8 cellular contexts compared by ENCODE assay signal in the genomic region with DNA sequence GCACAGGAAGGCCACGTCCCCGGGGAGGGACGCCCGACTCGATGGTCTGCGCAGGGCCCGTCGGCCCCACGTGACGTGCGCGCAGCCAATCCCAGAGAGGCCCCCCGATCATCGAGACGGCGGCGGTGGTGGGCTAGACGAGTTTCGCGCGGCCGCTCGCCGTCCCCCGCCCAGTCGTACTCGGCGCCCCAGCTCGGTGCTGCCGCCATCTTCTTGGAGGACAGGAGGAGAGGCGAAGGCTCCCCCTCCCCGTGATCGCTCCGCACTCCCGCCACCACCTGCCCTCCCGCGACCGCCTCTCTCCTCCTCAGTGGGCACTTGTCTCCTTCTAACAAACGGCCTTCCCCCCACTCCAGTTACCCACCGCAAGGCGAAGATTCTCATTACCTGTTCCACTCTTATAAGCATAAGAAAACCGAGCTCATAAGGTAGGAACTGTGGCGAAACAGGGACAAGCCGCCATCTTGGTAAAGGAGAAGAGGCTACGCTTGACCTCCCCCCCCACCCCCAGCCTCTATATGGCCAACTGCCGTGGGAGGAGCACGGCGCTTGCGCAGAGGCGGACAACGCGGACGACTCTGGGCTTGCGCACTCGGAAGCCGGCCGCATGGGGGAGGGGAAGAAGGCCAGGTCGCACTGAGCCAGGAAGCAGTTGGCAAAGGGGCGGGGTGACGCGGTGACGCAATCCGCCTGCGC. TPM values are rescaled to one million over a fixed set of nuclear protein-coding genes. Genes with fewer than 3 reads are reported as not detected.
DNase-seq lines count a peak whose midpoint lies in the region; TF ChIP-seq lines count a peak whose summit lies in the region.

A gene with protein sequence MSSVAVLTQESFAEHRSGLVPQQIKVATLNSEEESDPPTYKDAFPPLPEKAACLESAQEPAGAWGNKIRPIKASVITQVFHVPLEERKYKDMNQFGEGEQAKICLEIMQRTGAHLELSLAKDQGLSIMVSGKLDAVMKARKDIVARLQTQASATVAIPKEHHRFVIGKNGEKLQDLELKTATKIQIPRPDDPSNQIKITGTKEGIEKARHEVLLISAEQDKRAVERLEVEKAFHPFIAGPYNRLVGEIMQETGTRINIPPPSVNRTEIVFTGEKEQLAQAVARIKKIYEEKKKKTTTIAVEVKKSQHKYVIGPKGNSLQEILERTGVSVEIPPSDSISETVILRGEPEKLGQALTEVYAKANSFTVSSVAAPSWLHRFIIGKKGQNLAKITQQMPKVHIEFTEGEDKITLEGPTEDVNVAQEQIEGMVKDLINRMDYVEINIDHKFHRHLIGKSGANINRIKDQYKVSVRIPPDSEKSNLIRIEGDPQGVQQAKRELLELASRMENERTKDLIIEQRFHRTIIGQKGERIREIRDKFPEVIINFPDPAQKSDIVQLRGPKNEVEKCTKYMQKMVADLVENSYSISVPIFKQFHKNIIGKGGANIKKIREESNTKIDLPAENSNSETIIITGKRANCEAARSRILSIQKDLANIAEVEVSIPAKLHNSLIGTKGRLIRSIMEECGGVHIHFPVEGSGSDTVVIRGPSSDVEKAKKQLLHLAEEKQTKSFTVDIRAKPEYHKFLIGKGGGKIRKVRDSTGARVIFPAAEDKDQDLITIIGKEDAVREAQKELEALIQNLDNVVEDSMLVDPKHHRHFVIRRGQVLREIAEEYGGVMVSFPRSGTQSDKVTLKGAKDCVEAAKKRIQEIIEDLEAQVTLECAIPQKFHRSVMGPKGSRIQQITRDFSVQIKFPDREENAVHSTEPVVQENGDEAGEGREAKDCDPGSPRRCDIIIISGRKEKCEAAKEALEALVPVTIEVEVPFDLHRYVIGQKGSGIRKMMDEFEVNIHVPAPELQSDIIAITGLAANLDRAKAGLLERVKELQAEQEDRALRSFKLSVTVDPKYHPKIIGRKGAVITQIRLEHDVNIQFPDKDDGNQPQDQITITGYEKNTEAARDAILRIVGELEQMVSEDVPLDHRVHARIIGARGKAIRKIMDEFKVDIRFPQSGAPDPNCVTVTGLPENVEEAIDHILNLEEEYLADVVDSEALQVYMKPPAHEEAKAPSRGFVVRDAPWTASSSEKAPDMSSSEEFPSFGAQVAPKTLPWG (N-terminal part only) (minus strand): TSS at position 490 of the 696 bp plus-strand sequence. CDS start 48,803 bp downstream, outside the sequence.

- peaks cover 46% of the 10 kb centered on the region for H3K4me1 Mint-ChIP-seq in neural progenitor cell

- peak within 1 kb of the TSS; percentile 100 for H3K27ac Mint-ChIP-seq in neural progenitor cell

- H3K36me3 ChIP-seq in MM.1S (replicated peaks; ENCODE audit: insufficient read depth, low read length) (no peaks in the 10 kb centered on the region), neural progenitor cell (no peaks in the 10 kb centered on the region)

- H3K36me3 Mint-ChIP-seq in neural progenitor cell = peaks cover 16% of the 10 kb centered on the region

- H3K27me3 ChIP-seq in MM.1S (replicated peaks; ENCODE audit: insufficient read depth, low read length) (no peaks in the 10 kb centered on the region), neural progenitor cell (no peaks in the 10 kb centered on the region)

- peak within 1 kb of the TSS; percentile 80 for H3K4me2 ChIP-seq in MM.1S (ENCODE audit: low read depth, low read length)
- peak within 1 kb of the TSS; percentile 98 for H3K4me2 ChIP-seq in neural progenitor cell

- H3K4me1 ChIP-seq in MM.1S (ENCODE audit: low read length) (peaks cover 49% of the 10 kb centered on the region), neural progenitor cell (peaks cover 22% of the 10 kb centered on the region)

- H3K9ac ChIP-seq in MM.1S (ENCODE audit: low read length) (peak within 1 kb of the TSS; percentile 100), neural progenitor cell (peak within 1 kb of the TSS; percentile 96)

- peak within 1 kb of the TSS; percentile 99 for H3K4me3 Mint-ChIP-seq in neural progenitor cell

- no peaks in the 10 kb centered on the region for H3K9me2 ChIP-seq in MM.1S (replicated peaks; ENCODE audit: insufficient read depth, low read length)

- peaks cover 4% of the 10 kb centered on the region for H3K27me3 Mint-ChIP-seq in neural progenitor cell (ENCODE audit: insufficient read depth, low read depth)

- TF ChIP-seq CTCF in MM.1S (IDR thresholded peaks at IDR 0.05; ENCODE audit: low read length) (peak; percentile 54), foreskin fibroblast (IDR thresholded peaks at IDR 0.05; ENCODE audit: low read depth, low read length) (no peak), neural progenitor cell (IDR thresholded peaks at IDR 0.05) (peak; percentile 62)

- no peaks in the 10 kb centered on the region for H4K20me1 ChIP-seq in MM.1S (ENCODE audit: insufficient read depth, low read length)
- H4K20me1 ChIP-seq in neural progenitor cell (ENCODE audit: low read depth) = peaks cover 66% of the 10 kb centered on the region

- H3K9me3 ChIP-seq in MM.1S (replicated peaks; ENCODE audit: insufficient read depth, low read length) (no peaks in the 10 kb centered on the region), neural progenitor cell (ENCODE audit: low read depth) (no peaks in the 10 kb centered on the region)

- H3K4me3 ChIP-seq in MM.1S (ENCODE audit: low read length) (peak within 1 kb of the TSS; percentile 92), foreskin fibroblast (ENCODE audit: low read depth in 1 of 2, low read length in 2 of 2) (peak within 1 kb of the TSS; percentile 77 to 89), neural progenitor cell (peak within 1 kb of the TSS; percentile 90)

- H3K79me2 ChIP-seq in MM.1S (ENCODE audit: low read length) (peaks cover 92% of the 10 kb centered on the region), neural progenitor cell (ENCODE audit: low read depth) (peaks cover 93% of the 10 kb centered on the region)

- H3K27ac ChIP-seq in MM.1S (ENCODE audit: low read length) (peak within 1 kb of the TSS; percentile 98), neural progenitor cell (peak within 1 kb of the TSS; percentile 98)

- in situ Hi-C loops in G401 (cut with HindIII; ENCODE audit: low sequenced_read_pairs) = no loop called here

- DNase-seq in G401 (ENCODE audit: low spot score) (peak; percentile 96), HCEC 1CT (peak; percentile 97), MM.1S (peak; percentile 99), SIG-M5 (lab: John Stamatoyannopoulos, UW) (peak; percentile 86), activated gamma-delta T cell treated with Interleukin-2 at 50 U/mL for 16 hours (peak; percentile 100), foreskin fibroblast (peak; percentile 99 to 100), neural progenitor cell (ENCODE audit: low spot score) (peak; percentile 100), stromal cell of bone marrow (ENCODE audit: low read depth) (peak; percentile 95)

- no peaks in the 10 kb centered on the region for H3K9me3 Mint-ChIP-seq in neural progenitor cell

- peaks cover 17% of the 10 kb centered on the region for H3F3A ChIP-seq in MM.1S (ENCODE audit: insufficient read depth, low read length)
- peaks cover 4% of the 10 kb centered on the region for H3F3A ChIP-seq in neural progenitor cell (ENCODE audit: low read depth)

- peak within 1 kb of the TSS; percentile 88 for H2AFZ ChIP-seq in MM.1S (ENCODE audit: low read length)
- H2AFZ ChIP-seq in neural progenitor cell (replicated peaks) = peak within 1 kb of the TSS; percentile 99

RNA-seq across cellular contexts. Expression of the gene that starts here (rescaled TPM):
- total RNA-seq in G401 (2014; rRNA removed; shearing (Covaris generic)) = 386 and 442 TPM in 2 replicates
- total RNA-seq in neural progenitor cell (ENCODE audit: low replicate concordance) = 251 and 269 TPM in 2 replicates

Comparison
In these comparisons a context has a peak if more than half of its experiments do, and no peak if none do; other contexts are left out.
1. Peak in every context shown above with its lines: DNase-seq, H3K4me3 ChIP-seq and H3K27ac ChIP-seq.